Comparison of ENCODE assay signal across 9 cellular contexts in the genomic region with DNA sequence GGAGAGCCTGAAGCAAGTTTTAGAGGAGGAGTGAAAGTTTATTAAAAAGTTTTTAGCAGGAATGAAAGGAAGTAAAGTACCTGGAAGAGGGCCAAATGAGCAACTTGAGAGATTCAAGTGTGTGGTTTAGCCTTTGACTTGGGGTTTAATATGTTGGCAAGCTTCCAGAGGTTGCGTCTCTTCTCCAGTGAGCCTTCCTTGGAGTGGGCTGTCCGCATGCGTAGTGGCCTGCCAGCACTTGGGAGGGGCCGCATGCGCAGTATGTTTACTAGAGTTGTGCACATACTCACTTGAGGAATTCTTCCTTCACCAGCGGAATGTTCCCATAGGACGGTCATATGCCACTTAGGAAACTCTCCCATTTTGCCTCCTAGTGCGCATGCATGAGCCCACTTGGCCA.
A peak's percentile ranks its signal among the peaks of the same experiment; 100 is the strongest.
DNase-seq lines count a peak whose midpoint lies in the region; ATAC-seq and TF ChIP-seq lines count a peak whose summit lies in the region.
"Had no signal": no experiment of that assay in that cellular context is flagged by ENCODE, and none has a peak within 500 bp of the region (broad histone marks: within the 10 kb centered on the region; RNA-seq: fewer than 3 reads in every experiment).

No MANE protein-coding gene starts in this region.

- no peak overlapping the region for H3K4me3 ChIP-seq in SK-N-SH (ENCODE audit: low read depth in 2 of 2, low read length in 1 of 2)
- H3K4me3 ChIP-seq in fibroblast of mammary gland (ENCODE audit: control insufficient read depth, low read depth, low read length), result no peak overlapping the region
- peak overlapping the region in 3 of 4 donors; percentile 6 to 13 (median 7) for H3K4me3 ChIP-seq in upper lobe of left lung

- H3K9ac ChIP-seq in SK-N-SH, result no peak overlapping the region

- H3K4me1 ChIP-seq in SK-N-SH (ENCODE audit: control insufficient read depth in 1 of 2, insufficient read depth in 2 of 2, low read depth in 1 of 2, low read length in 1 of 2) (peaks cover 3 to 4% of the 10 kb centered on the region in 2 experiments; a peak in 3 of 4 replicates), upper lobe of left lung (peaks cover 27 to 40% (median 31%) of the 10 kb centered on the region in 4 donors)

- no peak for TF ChIP-seq RAD21 in SK-N-SH (IDR thresholded peaks at IDR 0.05; ENCODE audit: low read length)

- 88% methylated on average over 3 of the region's 8 CpGs for WGBS in SK-N-SH (ENCODE audit: low lambda C conversion rate)
- 35 to 38% methylated on average over 6 to 8 of the region's 8 CpGs for WGBS in upper lobe of left lung, 2 donors

- H3K9me2 ChIP-seq in SK-N-SH, result no peaks in the 10 kb centered on the region

- H2AFZ ChIP-seq in SK-N-SH (ENCODE audit: low read depth), result no peak overlapping the region

- POLR2A ChIA-PET in SK-N-SH (lab: Yijun Ruan, JAX), result no interaction called here

- in situ Hi-C loops in G401 (cut with HindIII; ENCODE audit: low sequenced_read_pairs), result no loop called here

- TF ChIP-seq CTCF in SK-N-SH (IDR thresholded peaks at IDR 0.05), result no peak
- no peak for TF ChIP-seq CTCF in fibroblast of mammary gland (conservative IDR thresholded peaks at IDR 0.05; ENCODE audit: control insufficient read depth, insufficient read depth, low read depth, low read length)
- TF ChIP-seq CTCF in upper lobe of left lung (IDR thresholded peaks at IDR 0.05), result no peak

- H3K36me3 ChIP-seq in SK-N-SH (replicated peaks in 1 of 2; ENCODE audit: control insufficient read depth in 1 of 2, insufficient read depth in 2 of 2, low read length in 1 of 2) (no peaks in the 10 kb centered on the region), upper lobe of left lung (no peaks in the 10 kb centered on the region)

- no peak overlapping the region for H3K4me2 ChIP-seq in SK-N-SH

- TF ChIP-seq EP300 in SK-N-SH (IDR thresholded peaks at IDR 0.05; ENCODE audit: borderline replicate concordance in 1 of 2, low read depth in 1 of 2, low read length in 1 of 2) (no peak), upper lobe of left lung (IDR thresholded peaks at IDR 0.05) (peak in 1 of 4 donors; percentile 27)

- H4K20me1 ChIP-seq in SK-N-SH (ENCODE audit: insufficient read depth), result no peaks in the 10 kb centered on the region

- no peaks in the 10 kb centered on the region for H3K79me2 ChIP-seq in SK-N-SH (ENCODE audit: insufficient read depth)

- no peaks in the 10 kb centered on the region for H3K9me3 ChIP-seq in SK-N-SH
- no peaks in the 10 kb centered on the region for H3K9me3 ChIP-seq in upper lobe of left lung

- H3K27ac ChIP-seq in SK-N-SH (ENCODE audit: low read depth in 2 of 2, low read length in 1 of 2) (no peak overlapping the region), upper lobe of left lung (peak overlapping the region; percentile 48 to 75 (median 66))

- TF ChIP-seq POLR2A in upper lobe of left lung (IDR thresholded peaks at IDR 0.05), result no peak

- CTCF ChIA-PET in SK-N-SH (lab: Yijun Ruan, JAX), result no interaction called here

- H3F3A ChIP-seq in SK-N-SH (replicated peaks; ENCODE audit: insufficient read depth), result no peaks in the 10 kb centered on the region

- H3K27me3 ChIP-seq in SK-N-SH (ENCODE audit: insufficient read depth), result no peaks in the 10 kb centered on the region
- no peaks in the 10 kb centered on the region for H3K27me3 ChIP-seq in upper lobe of left lung

- ATAC-seq in SK-N-SH treated with all-trans-retinoic acid at 6 μM for 48 hours (no peak), upper lobe of left lung (ENCODE audit: low FRiP score in 2 of 2) (peak; percentile 53 to 87), GM18519 (IDR thresholded peaks at IDR 0.05; ENCODE audit: low FRiP score, unreplicated experiment) (no peak), GM21528 (IDR thresholded peaks at IDR 0.05; ENCODE audit: low FRiP score, unreplicated experiment) (no peak)

- DNase-seq in SK-N-SH (no peak), NCI-H524 treated with DMSO at 0.1 percent for 48 hours (lab: John Stamatoyannopoulos, UW) (peak; percentile 38), fibroblast of mammary gland (ENCODE audit: low read depth) (peak; percentile 74), upper lobe of left lung (peak; percentile 85 to 89), G401 (ENCODE audit: low spot score) (no peak)
- DNase-seq: NCI-H1048 had no signal

TF ChIP-seq in SK-N-SH, 30 proteins besides CTCF, POLR2A, EP300 and RAD21:
- TF ChIP-seq NFIC (IDR thresholded peaks at IDR 0.05; ENCODE audit: borderline replicate concordance), result peak; percentile 23; the same call in 1 of the 2 replicates
- no peak for TF ChIP-seq RCOR1 (IDR thresholded peaks at IDR 0.05; ENCODE audit: low read length)

TF ChIP-seq in SK-N-SH treated with all-trans-retinoic acid at 6 μM for 48 hours, 23 proteins besides CTCF, POLR2A, EP300 and RAD21:
- TF ChIP-seq ISL1 (CRISPR knock-in tag; IDR thresholded peaks at IDR 0.05) (no peak), SNAI2 (CRISPR knock-in tag; IDR thresholded peaks at IDR 0.05) (no peak), TCF4 (CRISPR knock-in tag; IDR thresholded peaks at IDR 0.05; ENCODE audit: borderline replicate concordance) (no peak)

Comparison
In these comparisons a context has a peak if more than half of its experiments do, and no peak if none do; other contexts are left out.
1. DNase-seq: peak in NCI-H524 treated with DMSO at 0.1 percent for 48 hours (single experiment), fibroblast of mammary gland (single experiment) and upper lobe of left lung (2 of 2); none in SK-N-SH (single experiment) and G401 (single experiment).
2. H3K27ac ChIP-seq: peak in upper lobe of left lung (4 of 4); none in SK-N-SH (0 of 2).
3. H3K4me3 ChIP-seq: peak in upper lobe of left lung (3 of 4); none in SK-N-SH (0 of 2) and fibroblast of mammary gland (single experiment).
4. ATAC-seq: peak in upper lobe of left lung (2 of 2); none in SK-N-SH treated with all-trans-retinoic acid at 6 μM for 48 hours (single experiment), GM18519 (single experiment) and GM21528 (single experiment).